Comparison of ENCODE assay signal across 8 cellular contexts in the genomic region with DNA sequence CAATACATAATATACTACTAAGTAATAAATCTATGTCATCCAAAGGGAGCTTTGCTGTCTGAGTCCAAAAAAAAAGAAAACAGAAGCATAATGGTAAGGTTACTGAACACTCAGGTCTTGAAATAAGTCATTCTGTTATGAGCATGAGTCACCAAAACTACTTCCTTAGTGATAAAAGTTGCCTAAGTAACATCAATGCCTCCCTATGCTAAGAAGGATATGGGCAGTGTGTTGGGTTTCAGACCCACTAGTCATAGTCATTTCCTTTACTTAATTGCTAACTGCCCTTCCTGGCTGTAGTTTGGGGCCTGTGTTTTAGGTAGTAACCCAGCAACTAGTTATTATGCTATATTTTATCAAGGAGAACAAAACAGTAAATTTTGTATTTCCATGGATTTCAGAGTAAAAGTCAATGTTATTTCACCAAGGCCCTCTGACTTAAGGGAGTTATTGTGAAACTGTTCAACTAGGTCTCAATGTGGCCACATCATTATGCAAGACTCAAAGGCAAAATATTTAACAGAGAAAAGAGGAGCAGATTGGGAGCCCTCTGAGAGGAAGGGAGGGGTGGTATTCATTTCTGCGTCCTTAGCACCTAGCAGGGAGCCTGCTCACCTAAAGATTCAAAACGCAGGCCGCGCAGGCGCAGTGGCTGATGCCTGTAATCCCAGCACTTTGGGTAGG. TPM values are rescaled to one million over a fixed set of nuclear protein-coding genes. Genes with fewer than 3 reads are reported as not detected.
DNase-seq lines count a peak whose midpoint lies in the region; ATAC-seq and TF ChIP-seq lines count a peak whose summit lies in the region.

No MANE protein-coding gene starts in this region.

- H3K4me1 ChIP-seq in HUES64 (ENCODE audit: insufficient read depth, low read length) = peaks cover 45% of the 10 kb centered on the region
- no peaks in the 10 kb centered on the region for H3K4me1 ChIP-seq in right cardiac atrium (ENCODE audit: control insufficient read depth, insufficient read depth, low read length)
- H3K4me1 ChIP-seq in stomach = peaks cover 0 to 47% (median 0%) of the 10 kb centered on the region in 4 donors

- no peak for TF ChIP-seq CTCF in GM10266 (IDR thresholded peaks at IDR 0.05; ENCODE audit: control insufficient read depth, insufficient read depth, low read depth, missing control alignments)
- no peak for TF ChIP-seq CTCF in stomach (IDR thresholded peaks at IDR 0.05)

- H3K27ac ChIP-seq in HUES64 (ENCODE audit: low read depth, low read length) (peak overlapping the region; percentile 81), right cardiac atrium (ENCODE audit: low read length) (peak overlapping the region; percentile 96), stomach (peak overlapping the region; percentile 24 to 78 (median 65))

- peaks cover 0 to 6% of the 10 kb centered on the region in 2 donors for H3K36me3 Mint-ChIP-seq in activated naive CD4-positive, alpha-beta T cell treated with anti-CD3 and anti-CD28 coated beads, Interleukin-2, amount 50 U/mL, for 72 hours

- H3K9me3 ChIP-seq in HUES64 (ENCODE audit: insufficient read depth, low read depth, low read length) (no peaks in the 10 kb centered on the region), right cardiac atrium (ENCODE audit: control insufficient read depth, low read length) (no peaks in the 10 kb centered on the region), stomach (no peaks in the 10 kb centered on the region)

- WGBS in HUES64 = 53% methylated on average over 5 of the region's 5 CpGs
- whole genome bisulfite sequencing in right cardiac atrium = 86% methylated on average over 5 of the region's 5 CpGs
- 80 to 90% (median 86%) methylated on average over 5 of the region's 5 CpGs for WGBS in stomach, 5 donors

- no peak overlapping the region; the same call in 1 of the 2 replicates for H3K9ac ChIP-seq in HUES64 (ENCODE audit: low read depth, low read length)

- intact Hi-C loops in right cardiac atrium (cut with DNase I) = no loop called here
- intact Hi-C loops in stomach (cut with DNase I; ENCODE audit: low total_unique reads) = no loop called here

- DNase-seq in GM10266 (ENCODE audit: extremely low spot score) (peak; percentile 64), right cardiac atrium (peak in 1 of 3 donors; percentile 53), stomach (no peak), ecto neural progenitor cell (ENCODE audit: low spot score) (no peak), retina (no peak)
- no peak for DNase-seq in activated naive CD4-positive, alpha-beta T cell treated with anti-CD3 and anti-CD28 coated beads, Interleukin-2, amount 50 U/mL, for 72 hours (ENCODE audit: low spot score in 2 of 2)

- peak; percentile 99 for ATAC-seq in GM21717 (IDR thresholded peaks at IDR 0.05; ENCODE audit: unreplicated experiment)
- peak; percentile 96 to 97 for ATAC-seq in activated naive CD4-positive, alpha-beta T cell treated with anti-CD3 and anti-CD28 coated beads, Interleukin-2, amount 50 U/mL, for 72 hours
- peak; percentile 92 to 98 for ATAC-seq in right cardiac atrium

- peak overlapping the region; percentile 99 for H3K27ac Mint-ChIP-seq in activated naive CD4-positive, alpha-beta T cell treated with anti-CD3 and anti-CD28 coated beads, Interleukin-2, amount 50 U/mL, for 72 hours

- H3K27me3 ChIP-seq in HUES64 (ENCODE audit: insufficient read depth, low read length) (no peaks in the 10 kb centered on the region), right cardiac atrium (ENCODE audit: control insufficient read depth, insufficient read depth) (no peaks in the 10 kb centered on the region), stomach (no peaks in the 10 kb centered on the region)

- H3K9me3 Mint-ChIP-seq in activated naive CD4-positive, alpha-beta T cell treated with anti-CD3 and anti-CD28 coated beads, Interleukin-2, amount 50 U/mL, for 72 hours = no peaks in the 10 kb centered on the region

- no peaks in the 10 kb centered on the region for H3K36me3 ChIP-seq in HUES64 (ENCODE audit: insufficient read depth, low read length)
- no peaks in the 10 kb centered on the region for H3K36me3 ChIP-seq in stomach

- H3K4me3 ChIP-seq in HUES64 (ENCODE audit: low read length) = no peak overlapping the region
- H3K4me3 ChIP-seq in right cardiac atrium (ENCODE audit: low read length) = no peak overlapping the region
- no peak overlapping the region for H3K4me3 ChIP-seq in stomach

- no peak for TF ChIP-seq EP300 in stomach (IDR thresholded peaks at IDR 0.05)

- TF ChIP-seq POLR2A in stomach (IDR thresholded peaks at IDR 0.05) = no peak

RNA-seq across cellular contexts. Expression of a gene that starts 11.7 kb away (rescaled TPM):
- 711 TPM for polyA plus RNA-seq in HUES64 (2013, experiment 1 of 2)
- 820 TPM for polyA plus RNA-seq in HUES64 (2013, experiment 2 of 2)
- 100 to 1,000 TPM; 238 to 296 TPM for total RNA-seq in activated naive CD4-positive, alpha-beta T cell treated with anti-CD3 and anti-CD28 coated beads, Interleukin-2, amount 50 U/mL, for 72 hours
- total RNA-seq in right cardiac atrium (100 to 1,000 TPM; 772 to 952 (median 847) TPM), stomach (100 to 1,000 TPM; 348 to 723 (median 536) TPM)
- polyA plus RNA-seq in right cardiac atrium (724 TPM), stomach (100 to 1,000 TPM; 269 to 570 (median 340) TPM)

RNA-seq across cellular contexts. Expression of a gene that starts 14.9 kb away (rescaled TPM):
- polyA plus RNA-seq in HUES64 (2013, experiment 1 of 2) = 15.5 TPM
- 12.7 TPM for polyA plus RNA-seq in HUES64 (2013, experiment 2 of 2)
- total RNA-seq in activated naive CD4-positive, alpha-beta T cell treated with anti-CD3 and anti-CD28 coated beads, Interleukin-2, amount 50 U/mL, for 72 hours = 1 to 10 TPM; 7.1 to 9.4 TPM
- total RNA-seq in right cardiac atrium = 1 to 10 TPM; 4.5 to 6.9 (median 5.4) TPM
- 2.1 TPM for polyA plus RNA-seq in right cardiac atrium
- total RNA-seq in stomach = 10 to 100 TPM in 3 of 5 donors, 1 to 10 TPM in 2; 2.9 to 44.9 (median 10.7) TPM
- polyA plus RNA-seq in stomach = 1 to 10 TPM; 1.4 to 3.9 (median 3.4) TPM
